18 cellular contexts compared by ENCODE assay signal in genomic region chr9:31821583-31821982, GRCh38.
A peak's percentile ranks its signal among the peaks of the same experiment; 100 is the strongest.
DNase-seq lines count a peak whose midpoint lies in the region; ATAC-seq and TF ChIP-seq lines count a peak whose summit lies in the region.
"Had no signal": no experiment of that assay in that cellular context is flagged by ENCODE, and none has a peak within 500 bp of the region (broad histone marks: within the 10 kb centered on the region; RNA-seq: fewer than 3 reads in every experiment).

No MANE protein-coding gene starts in this region.

- H3K9ac ChIP-seq in trophoblast cell (ENCODE audit: low read length) = no peak overlapping the region
- H3K9ac ChIP-seq: BLaER1 treated with 17β-estradiol and CSF1 and Interleukin-3, amounts not matched to agents 10 nM and 100 nM had no signal

- TF ChIP-seq CTCF in left ventricle myocardium inferior (IDR thresholded peaks at IDR 0.05; ENCODE audit: borderline replicate concordance) (no peak), upper lobe of right lung (IDR thresholded peaks at IDR 0.05) (no peak), GM13976 (IDR thresholded peaks at IDR 0.05; ENCODE audit: borderline replicate concordance, control extremely low read depth, extremely low read depth, insufficient read depth, missing control alignments) (no peak)

- intact Hi-C loops in right cardiac atrium (cut with DNase I) = no loop called here
- intact Hi-C loops in left ventricle myocardium inferior (cut with micrococcal nuclease) = no loop called here
- intact Hi-C loops in upper lobe of right lung (cut with DNase I) = no loop called here

- WGBS in right cardiac atrium = 74% methylated on average over 6 of the region's 6 CpGs
- whole genome bisulfite sequencing in trophoblast cell (ENCODE audit: extremely low coverage, insufficient coverage, insufficient read length) = no CpG with 5 or more reads among the region's 6 CpGs

- H3K4me1 ChIP-seq in right cardiac atrium (ENCODE audit: control insufficient read depth, insufficient read depth, low read length) (no peaks in the 10 kb centered on the region), left ventricle myocardium inferior (no peaks in the 10 kb centered on the region), trophoblast cell (ENCODE audit: control insufficient read depth in 1 of 2, insufficient read depth in 2 of 2, low read length in 2 of 2) (no peaks in the 10 kb centered on the region), upper lobe of right lung (no peaks in the 10 kb centered on the region)
- H3K4me1 ChIP-seq: A549; BLaER1 treated with 17β-estradiol and CSF1 and Interleukin-3, amounts not matched to agents 10 nM and 100 nM had no signal

- no peak overlapping the region for H4K12ac ChIP-seq in trophoblast cell (ENCODE audit: low read depth, low read length)

- H3K4me3 ChIP-seq in right cardiac atrium (ENCODE audit: low read length) (no peak overlapping the region), left ventricle myocardium inferior (no peak overlapping the region), trophoblast cell (ENCODE audit: low read depth, low read length) (peak overlapping the region; percentile 34), upper lobe of right lung (no peak overlapping the region)
- H3K4me3 ChIP-seq: A549; BLaER1 treated with 17β-estradiol and CSF1 and Interleukin-3, amounts not matched to agents 10 nM and 100 nM had no signal

- ATAC-seq in right cardiac atrium (no peak), upper lobe of right lung (peak; percentile 10)
- ATAC-seq: A549; CD8-positive, alpha-beta T cell had no signal

- H3K18ac ChIP-seq in trophoblast cell (ENCODE audit: low read length) = no peak overlapping the region

- no peak overlapping the region for H3K14ac ChIP-seq in trophoblast cell (ENCODE audit: low read length)

- H3K4ac ChIP-seq in trophoblast cell (ENCODE audit: low read depth, low read length) = no peak overlapping the region

- peak in 2 of 3 donors; percentile 21 to 30 for DNase-seq in right cardiac atrium
- no peak for DNase-seq in left ventricle myocardium inferior
- DNase-seq in trophoblast cell = no peak
- DNase-seq in upper lobe of right lung = no peak
- no peak for DNase-seq in UCSD-AML1 (lab: John Stamatoyannopoulos, UW; ENCODE audit: unreplicated experiment)
- no peak for DNase-seq in activated CD4-positive, alpha-beta T cell treated with anti-CD3 and anti-CD28 coated beads, Interleukin-2, amount 50 U/mL, for 48 hours
- no peak for DNase-seq in GM13976 (ENCODE audit: low spot score)
- DNase-seq: AML-193; Caco-2; Calu3; CD4-positive, alpha-beta T cell; CD8-positive, alpha-beta T cell; DMS79 treated with DMSO at 0.1 percent for 48 hours; GF-D8 had no signal

- H3K79me2 ChIP-seq in trophoblast cell (ENCODE audit: control insufficient read depth, insufficient read depth, low read length, poor library complexity) = no peaks in the 10 kb centered on the region

- H3K4me2 ChIP-seq in trophoblast cell (ENCODE audit: low read length) = no peak overlapping the region
- H3K4me2 ChIP-seq: A549; BLaER1 treated with 17β-estradiol and CSF1 and Interleukin-3, amounts not matched to agents 10 nM and 100 nM had no signal

- no peaks in the 10 kb centered on the region for H3K9me3 ChIP-seq in right cardiac atrium (ENCODE audit: control insufficient read depth, low read length)
- no peaks in the 10 kb centered on the region for H3K9me3 ChIP-seq in left ventricle myocardium inferior (replicated peaks)
- peaks cover 9% of the 10 kb centered on the region for H3K9me3 ChIP-seq in trophoblast cell (ENCODE audit: insufficient read depth, low read depth, low read length)
- no peaks in the 10 kb centered on the region for H3K9me3 ChIP-seq in upper lobe of right lung
- H3K9me3 ChIP-seq: A549, Caco-2 had no signal

- H3K23ac ChIP-seq in trophoblast cell (ENCODE audit: low read length) = no peak overlapping the region

- no peak overlapping the region for H2BK120ac ChIP-seq in trophoblast cell (ENCODE audit: insufficient read depth, low read length, poor library complexity)

- no peak overlapping the region for H2AK5ac ChIP-seq in trophoblast cell (ENCODE audit: low read length)

- no peaks in the 10 kb centered on the region for H3K27me3 ChIP-seq in right cardiac atrium (ENCODE audit: control insufficient read depth, insufficient read depth)
- H3K27me3 ChIP-seq in left ventricle myocardium inferior (ENCODE audit: low read depth) = no peaks in the 10 kb centered on the region
- no peaks in the 10 kb centered on the region for H3K27me3 ChIP-seq in trophoblast cell (ENCODE audit: insufficient read depth, low read length)
- H3K27me3 ChIP-seq in upper lobe of right lung = no peaks in the 10 kb centered on the region
- H3K27me3 ChIP-seq: BLaER1 treated with 17β-estradiol and CSF1 and Interleukin-3, amounts not matched to agents 10 nM and 100 nM had no signal

- H4K8ac ChIP-seq in trophoblast cell (ENCODE audit: low read depth, low read length) = no peak overlapping the region

- in situ Hi-C loops in GM13976 (cut with MboI; ENCODE audit: low sequenced_read_pairs, unreplicated experiment) = no loop called here

- no peak overlapping the region for H4K91ac ChIP-seq in trophoblast cell (ENCODE audit: low read depth, low read length)

- no peak overlapping the region for H2BK12ac ChIP-seq in trophoblast cell (ENCODE audit: low read length)

- H2BK5ac ChIP-seq in trophoblast cell (ENCODE audit: low read depth, low read length, poor library complexity) = no peak overlapping the region

- H3K36me3 ChIP-seq in left ventricle myocardium inferior (no peaks in the 10 kb centered on the region), trophoblast cell (ENCODE audit: control insufficient read depth in 1 of 2, insufficient read depth in 2 of 2, low read length in 2 of 2) (no peaks in the 10 kb centered on the region), upper lobe of right lung (no peaks in the 10 kb centered on the region)
- H3K36me3 ChIP-seq: BLaER1 treated with 17β-estradiol and CSF1 and Interleukin-3, amounts not matched to agents 10 nM and 100 nM had no signal

- H2AFZ ChIP-seq in trophoblast cell (ENCODE audit: insufficient read depth, low read length, poor library complexity) = no peak overlapping the region

- H3K27ac ChIP-seq in right cardiac atrium (ENCODE audit: low read length) (no peak overlapping the region), left ventricle myocardium inferior (replicated peaks) (no peak overlapping the region), trophoblast cell (ENCODE audit: low read depth, low read length) (no peak overlapping the region), upper lobe of right lung (no peak overlapping the region)
- H3K27ac ChIP-seq: 22Rv1; A549; BLaER1 treated with 17β-estradiol and CSF1 and Interleukin-3, amounts not matched to agents 10 nM and 100 nM; C4-2B had no signal

- no peaks in the 10 kb centered on the region for H3K79me1 ChIP-seq in trophoblast cell (ENCODE audit: low read length)

Comparison
In these comparisons a context has a peak if more than half of its experiments do, and no peak if none do; other contexts are left out.
1. DNase-seq: peak in right cardiac atrium (2 of 3); none in left ventricle myocardium inferior (single experiment), trophoblast cell (0 of 2), upper lobe of right lung (single experiment), UCSD-AML1 (single experiment), activated CD4-positive, alpha-beta T cell treated with anti-CD3 and anti-CD28 coated beads, Interleukin-2, amount 50 U/mL, for 48 hours (0 of 2) and GM13976 (single experiment).